In the genomic region with DNA sequence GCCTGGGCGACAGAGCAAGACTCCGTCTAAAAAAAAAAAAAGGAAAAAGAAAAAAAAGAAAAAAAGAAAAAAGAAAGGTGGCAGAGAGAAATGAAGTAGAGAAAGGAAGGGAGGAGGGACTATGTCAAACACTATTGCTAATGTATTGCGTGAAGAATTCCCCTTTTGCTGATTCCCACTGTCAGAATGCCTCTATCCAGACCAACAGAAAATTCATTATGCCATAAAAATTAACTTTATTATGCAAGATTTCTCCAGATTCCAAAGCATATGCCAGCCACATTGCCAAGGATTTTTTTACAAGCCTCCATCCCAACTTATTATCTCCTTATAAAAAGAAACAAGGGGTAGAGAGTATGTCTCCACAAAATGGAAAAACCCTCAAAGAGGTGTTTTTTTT, we compare ENCODE assay signal across 36 cellular contexts.
"Had no signal": no experiment of that assay in that cellular context is flagged by ENCODE, and none has a peak within 500 bp of the region (broad histone marks: within the 10 kb centered on the region; RNA-seq: fewer than 3 reads in every experiment).

No MANE protein-coding gene starts in this region.

- H3K36me3 ChIP-seq: MG63 had no signal

- H3K9me3 ChIP-seq: MG63 had no signal

- H3K27me3 ChIP-seq: MG63 had no signal

- DNase-seq: Kasumi-1, MG63, MM.1S, MV-4-11, NCI-H1048, NCI-H1092, NCI-H1092 treated with DMSO at 0.1 percent for 48 hours, NCI-H1105, NCI-H1105 treated with DMSO at 0.1 percent for 48 hours, NCI-H1417, NCI-H1417 treated with DMSO at 0.1 percent for 48 hours, NCI-H1436, NCI-H1436 treated with DMSO at 0.1 percent for 48 hours, NCI-H146, NCI-H1694, NCI-H1694 treated with DMSO at 0.1 percent for 48 hours, NCI-H187, NCI-H187 treated with DMSO at 0.1 percent for 48 hours, NCI-H1930, NCI-H2029, NCI-H2029 treated with DMSO at 0.1 percent for 48 hours, NCI-H2081, NCI-H2081 treated with DMSO at 0.1 percent for 48 hours, NCI-H2107, NCI-H2171, NCI-H2171 treated with DMSO at 0.1 percent for 48 hours, NCI-H2227 treated with DMSO at 0.1 percent for 48 hours, NCI-H226, NCI-H345, NCI-H446, NCI-H446 treated with DMSO at 0.1 percent for 48 hours, NCI-H510A, NCI-H510A treated with DMSO at 0.1 percent for 48 hours, NCI-H524, NCI-H524 treated with DMSO at 0.1 percent for 48 hours, NCI-H526 had no signal

- H3K4me3 ChIP-seq: MG63 had no signal
